Comparison of ENCODE assay signal across 8 cellular contexts in the genomic region with DNA sequence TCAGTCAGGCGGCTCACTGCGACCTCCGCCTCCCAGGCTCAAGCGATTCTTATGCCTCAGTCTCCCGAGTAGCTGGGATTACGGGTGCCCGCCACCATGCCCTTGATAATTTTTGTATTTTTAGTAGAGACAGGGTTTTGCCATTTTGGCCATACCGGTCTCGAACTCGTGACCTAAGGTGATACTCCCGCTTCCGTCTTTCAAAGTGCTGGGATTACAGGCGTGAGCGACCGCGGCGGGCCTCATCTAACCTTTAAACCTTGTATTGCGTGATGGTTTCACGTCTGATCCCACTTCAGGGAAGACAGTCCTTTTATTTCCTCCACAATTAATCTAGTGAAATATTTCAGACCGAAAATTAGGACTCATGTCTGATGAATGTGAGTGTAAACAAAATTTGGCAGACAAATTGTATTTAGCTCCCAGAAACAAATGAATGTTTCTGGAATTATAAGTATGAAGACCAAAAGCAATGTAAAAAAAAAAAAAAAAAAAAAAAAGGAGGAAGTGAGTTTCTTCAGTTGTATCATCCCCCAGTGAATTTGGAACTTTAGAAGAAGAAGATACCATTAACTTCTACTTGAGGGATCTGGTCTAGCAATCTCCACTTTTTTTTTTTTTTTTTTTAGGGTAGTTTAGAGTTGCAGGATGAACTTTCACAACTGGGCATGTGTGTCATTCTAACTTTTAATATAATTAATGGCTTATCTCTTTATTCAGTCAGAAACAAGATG. TPM values are rescaled to one million over a fixed set of nuclear protein-coding genes. Genes with fewer than 3 reads are reported as not detected.
DNase-seq lines count a peak whose midpoint lies in the region; ATAC-seq and TF ChIP-seq lines count a peak whose summit lies in the region.

No MANE protein-coding gene starts in this region.

- H3K4me1 ChIP-seq in HEK293 (ENCODE audit: control insufficient read depth, insufficient read depth, low read length) (peaks cover 5% of the 10 kb centered on the region), adrenal gland (replicated peaks in 1 of 2) (peaks cover 12 to 38% of the 10 kb centered on the region in 2 donors)

- H3K36me3 Mint-ChIP-seq in WTC11, result peaks cover 22% of the 10 kb centered on the region

- H3K27me3 ChIP-seq in kidney epithelial cell (ENCODE audit: control insufficient read depth, insufficient read depth, low read length), result no peaks in the 10 kb centered on the region
- H3K27me3 ChIP-seq in adrenal gland, result no peaks in the 10 kb centered on the region

- CTCF ChIA-PET in HEK293 (lab: Yijun Ruan, JAX), result interaction anchor here (0.5 to 1.7 kb wide), 7 partner anchors 11 to 1074 kb away, joined by 3 to 15 read pairs (median 4); no protein-coding TSS in a partner anchor
- CTCF ChIA-PET in WTC11 (lab: Charles Lee), result interaction anchor here (0.6 kb wide), 1 partner anchor 738 kb away, joined by 3 read pairs; no protein-coding TSS in a partner anchor

- H3K4me3 Mint-ChIP-seq in WTC11, result peak overlapping the region; percentile 85

- H3K4me3 ChIP-seq in HEK293 (ENCODE audit: low read depth, low read length) (peak overlapping the region; percentile 75), kidney epithelial cell (ENCODE audit: low read depth, low read length) (peak overlapping the region; percentile 84), adrenal gland (peak overlapping the region in 1 of 4 donors; percentile 77)

- H3K27ac ChIP-seq in HEK293 (ENCODE audit: extremely low read depth, low read depth, low read length) (peak overlapping the region; percentile 29), adrenal gland (no peak overlapping the region)

- peaks cover 15% of the 10 kb centered on the region for H3K4me1 Mint-ChIP-seq in WTC11

- H3K9me3 ChIP-seq in HEK293 (ENCODE audit: control insufficient read depth, insufficient read depth, low read depth, low read length) (no peaks in the 10 kb centered on the region), adrenal gland (replicated peaks in 1 of 3) (no peaks in the 10 kb centered on the region)

- DNase-seq in AML-193 (lab: John Stamatoyannopoulos, UW) (peak; percentile 32 to 48), WTC11 (ENCODE audit: low spot score) (no peak), kidney epithelial cell (ENCODE audit: low read depth) (no peak), dermis blood vessel endothelial cell (no peak), GM13976 (ENCODE audit: low spot score) (no peak), adrenal gland (no peak)

- H3K9me3 Mint-ChIP-seq in WTC11, result no peaks in the 10 kb centered on the region

- no peak for ATAC-seq in WTC11
- no peak for ATAC-seq in GM18498 (IDR thresholded peaks at IDR 0.05; ENCODE audit: unreplicated experiment)

- H3K27ac Mint-ChIP-seq in WTC11, result peak overlapping the region; percentile 83

- intact Hi-C loops in adrenal gland (cut with DNase I), result loop anchor here (5.0 to 10.0 kb wide), 2 partner anchors 76 to 79 kb away; partner anchors contain the start of gene KLHL7 (in 2 of the 2)

- in situ Hi-C loops in GM13976 (cut with MboI; ENCODE audit: low sequenced_read_pairs, unreplicated experiment), result no loop called here

- H3K27me3 Mint-ChIP-seq in WTC11 (ENCODE audit: low read depth), result no peaks in the 10 kb centered on the region

- H3K36me3 ChIP-seq in HEK293 (ENCODE audit: control insufficient read depth in 2 of 2, insufficient read depth in 1 of 2, low read length in 2 of 2) (peaks cover 33 to 35% of the 10 kb centered on the region in 2 experiments), kidney epithelial cell (ENCODE audit: control insufficient read depth, insufficient read depth, low read length) (no peaks in the 10 kb centered on the region), adrenal gland (replicated peaks in 1 of 2) (peaks cover 0 to 21% of the 10 kb centered on the region in 2 donors)

- POLR2A ChIA-PET in HEK293 (lab: Yijun Ruan, JAX) (interaction anchor here (0.6 to 0.7 kb wide), 2 partner anchors 76 to 684 kb away, joined by 3 to 5 read pairs; no protein-coding TSS in a partner anchor), WTC11 (lab: Charles Lee) (interaction anchor here (1.2 to 1.4 kb wide), 2 partner anchors 10 to 77 kb away, joined by 3 to 4 read pairs; no protein-coding TSS in a partner anchor)

- TF ChIP-seq CTCF in HEK293 (tag by site-specific recombination; IDR thresholded peaks at IDR 0.05), result no peak
- no peak for TF ChIP-seq CTCF in WTC11 (IDR thresholded peaks at IDR 0.05)
- no peak for TF ChIP-seq CTCF in kidney epithelial cell (IDR thresholded peaks at IDR 0.05; ENCODE audit: insufficient read depth, low read length, poor library complexity, severe bottlenecking)
- TF ChIP-seq CTCF in GM13976 (IDR thresholded peaks at IDR 0.05; ENCODE audit: borderline replicate concordance, control extremely low read depth, extremely low read depth, insufficient read depth, missing control alignments), result no peak
- no peak for TF ChIP-seq CTCF in adrenal gland (IDR thresholded peaks at IDR 0.05)

- TF ChIP-seq POLR2A in adrenal gland (IDR thresholded peaks at IDR 0.05), result no peak

- 92 to 94% (median 93%) methylated on average over 20 of the region's 20 CpGs for WGBS in adrenal gland, 4 donors

TF ChIP-seq in HEK293, 187 proteins besides CTCF, POLR2A, EP300 and RAD21 (continues in another document):
- TF ChIP-seq ZBTB1 (tag by site-specific recombination; IDR thresholded peaks at IDR 0.05), result no peak
- TF ChIP-seq ZNF335 (tag by site-specific recombination; conservative IDR thresholded peaks at IDR 0.05), result peak; percentile 38; the same call in 1 of the 2 replicates
- TF ChIP-seq ZNF362 (tag by site-specific recombination; IDR thresholded peaks at IDR 0.05), result 0 out of 2 replicates have a peak, but pooled peaks have one; percentile 52

TF ChIP-seq in WTC11, 78 proteins besides CTCF, POLR2A, EP300 and RAD21:
- TF ChIP-seq PRDM15 (CRISPR knock-in tag; IDR thresholded peaks at IDR 0.05) (no peak), HMGXB4 (CRISPR knock-in tag; IDR thresholded peaks at IDR 0.05) (no peak), PRRX2 (CRISPR knock-in tag; IDR thresholded peaks at IDR 0.05) (no peak), CDX4 (CRISPR knock-in tag; IDR thresholded peaks at IDR 0.05; ENCODE audit: borderline replicate concordance) (no peak), ATF1 (CRISPR knock-in tag; IDR thresholded peaks at IDR 0.05) (no peak)
TF ChIP-seq in WTC11: peak in this region for 0.

RNA-seq across cellular contexts. Expression of gene NUP42, which starts 1.6 kb away (rescaled TPM):
- total RNA-seq in WTC11 (2021) (31.8 to 40.8 TPM (median 34.4 TPM) in 3 replicates), kidney epithelial cell (46.1 and 50.1 TPM in 2 replicates), dermis blood vessel endothelial cell (26.2 and 31.5 TPM in 2 replicates), adrenal gland (10 to 100 TPM; 20.6 to 44.9 (median 30.0) TPM)
- 10 to 100 TPM; 31.1 to 38.9 (median 37.9) TPM for polyA plus RNA-seq in adrenal gland

Comparison
In these comparisons a context has a peak if more than half of its experiments do, and no peak if none do; other contexts are left out.
1. DNase-seq: peak in AML-193 (2 of 2); none in WTC11 (single experiment), kidney epithelial cell (single experiment), dermis blood vessel endothelial cell (single experiment), GM13976 (single experiment) and adrenal gland (0 of 7).